ENCODE assay signal across 17 cellular contexts in the genomic region with DNA sequence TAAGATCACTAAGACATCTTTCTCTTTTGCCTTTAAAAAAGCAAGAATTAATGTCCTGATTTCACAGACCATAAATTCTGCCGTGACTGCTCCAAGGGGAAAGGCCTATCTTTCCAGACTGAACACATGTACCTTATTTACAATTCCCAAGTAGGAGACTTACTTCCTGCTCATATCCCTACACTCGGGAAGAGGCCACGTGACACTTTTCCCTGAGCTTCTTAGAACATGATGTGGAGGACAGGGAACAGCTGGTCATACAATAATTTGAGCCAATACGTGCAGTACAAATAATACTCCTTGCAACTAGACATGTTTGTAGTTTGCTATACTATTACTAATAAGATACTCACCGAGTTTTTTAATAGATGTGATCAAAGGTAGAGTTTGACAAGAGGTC.
DNase-seq lines count a peak whose midpoint lies in the region; ATAC-seq, FAIRE-seq and TF ChIP-seq lines count a peak whose summit lies in the region.
"Had no signal": no experiment of that assay in that cellular context is flagged by ENCODE, and none has a peak within 500 bp of the region (broad histone marks: within the 10 kb centered on the region; RNA-seq: fewer than 3 reads in every experiment).

No MANE protein-coding gene starts in this region.

- no peak overlapping the region for H3K4me2 ChIP-seq in K562 (ENCODE audit: insufficient read depth, low read length)
- peak overlapping the region; percentile 42 for H3K4me2 ChIP-seq in skeletal muscle satellite cell (ENCODE audit: low read length)
- H3K4me2 ChIP-seq: BLaER1 had no signal

- POLR2A ChIA-PET in K562 (lab: Yijun Ruan, JAX), result no interaction called here

- no peak for ATAC-seq in K562

- H3K79me2 ChIP-seq in K562 (ENCODE audit: control insufficient read depth, insufficient read depth, low read length), result no peaks in the 10 kb centered on the region

- H3K4me1 ChIP-seq in K562 (replicated peaks in 1 of 2; ENCODE audit: control insufficient read depth in 2 of 2, insufficient read depth in 2 of 2, low read length in 2 of 2), result no peaks in the 10 kb centered on the region
- peaks cover 5% of the 10 kb centered on the region for H3K4me1 ChIP-seq in skeletal muscle satellite cell (ENCODE audit: control insufficient read depth, insufficient read depth, low read length)
- H3K4me1 ChIP-seq: BLaER1, HAP-1 had no signal

- H3K4me3 ChIP-seq in K562 (no peak overlapping the region), skeletal muscle satellite cell (ENCODE audit: low read length) (no peak overlapping the region)
- H3K4me3 ChIP-seq: BLaER1, HAP-1, Peyer's patch had no signal

- H3K9ac ChIP-seq in K562 (ENCODE audit: insufficient read depth in 1 of 2, low read depth in 2 of 2, low read length in 2 of 2), result no peak overlapping the region
- no peak overlapping the region for H3K9ac ChIP-seq in skeletal muscle satellite cell (ENCODE audit: low read depth, low read length)
- H3K9ac ChIP-seq: BLaER1 had no signal

- CTCF ChIA-PET in K562 (lab: Yijun Ruan, JAX; ENCODE audit: low intra/inter-chr PET ratio), result no interaction called here

- no peaks in the 10 kb centered on the region for H4K20me1 ChIP-seq in K562 (replicated peaks; ENCODE audit: control insufficient read depth, insufficient read depth, low read length)
- H4K20me1 ChIP-seq: BLaER1 had no signal

- H3K9me3 ChIP-seq in K562 (replicated peaks; ENCODE audit: control insufficient read depth, insufficient read depth, low read depth, low read length), result no peaks in the 10 kb centered on the region
- H3K9me3 ChIP-seq in skeletal muscle satellite cell (replicated peaks; ENCODE audit: low read length), result no peaks in the 10 kb centered on the region
- H3K9me3 ChIP-seq: BLaER1, HAP-1, Peyer's patch had no signal

- TF ChIP-seq CTCF in K562 (IDR thresholded peaks at IDR 0.05 in 2 of 3, conservative IDR thresholded peaks at IDR 0.05 in 1 of 3; ENCODE audit: insufficient read depth in 2 of 3, low read depth in 1 of 3, low read length in 3 of 3), result no peak

- WGBS in K562 (ENCODE audit: insufficient coverage, low coverage, missing lambda C conversion rate), result 3% methylated on average over 5 of the region's 5 CpGs

- no peak overlapping the region for H3K27ac ChIP-seq in K562 (ENCODE audit: extremely low read depth, low read depth, low read length)
- H3K27ac ChIP-seq: BLaER1 had no signal

- H3K9me1 ChIP-seq in K562 (ENCODE audit: control insufficient read depth, insufficient read depth, low read length), result no peaks in the 10 kb centered on the region

- no peak for TF ChIP-seq POLR2A in K562 (conservative IDR thresholded peaks at IDR 0.05)

- BruUV-seq in K562 (replicated peaks; lab: Mats Ljungman, UMichigan), result no TSS peak

- FAIRE-seq in K562 (lab: Jason Lieb, UNC), result no peak

- no peak overlapping the region for H2AFZ ChIP-seq in K562 (ENCODE audit: low read depth, low read length)

- in situ Hi-C loops in K562 (cut with MboI), result no loop called here

- intact Hi-C loops in K562 (cut with micrococcal nuclease), result no loop called here

- no peaks in the 10 kb centered on the region for H3K36me3 ChIP-seq in K562 (ENCODE audit: control insufficient read depth, insufficient read depth, low read length)
- H3K36me3 ChIP-seq in skeletal muscle satellite cell (ENCODE audit: insufficient read depth, low read length), result no peaks in the 10 kb centered on the region
- H3K36me3 ChIP-seq: BLaER1, HAP-1, Peyer's patch had no signal

- H3K27me3 ChIP-seq in K562 (ENCODE audit: control insufficient read depth in 2 of 2, insufficient read depth in 2 of 2, low read length in 2 of 2) (peaks cover 4% of the 10 kb centered on the region in 2 experiments; a peak in 3 of 5 replicates), skeletal muscle satellite cell (ENCODE audit: control insufficient read depth, insufficient read depth, low read length) (no peaks in the 10 kb centered on the region)
- H3K27me3 ChIP-seq: BLaER1, Peyer's patch had no signal

- DNase-seq in NCI-H2171 treated with DMSO at 0.1 percent for 48 hours (lab: John Stamatoyannopoulos, UW) (peak; percentile 22), NCI-H2171 (lab: John Stamatoyannopoulos, UW) (no peak), K562 (ENCODE audit: extremely low read depth in 1 of 4, low spot score in 3 of 4) (no peak), left kidney (ENCODE audit: low read depth, low spot score) (peak; percentile 44), SHP77 treated with DMSO at 0.1 percent for 48 hours (lab: John Stamatoyannopoulos, UW) (no peak), mesenteric fat pad (ENCODE audit: low spot score) (no peak), NOMO-1 treated with dmso at 0.1 percent for 144 hours (lab: John Stamatoyannopoulos, UW; ENCODE audit: unreplicated experiment) (no peak)
- DNase-seq: 8988T, NCI-H1092 treated with DMSO at 0.1 percent for 48 hours, NCI-H1694, NCI-H446, NCI-H82, SIG-M5 had no signal

- TF ChIP-seq EP300 in K562 (IDR thresholded peaks at IDR 0.05; ENCODE audit: low read length), result no peak

- TF ChIP-seq RAD21 in K562 (CRISPR knock-in tag; conservative IDR thresholded peaks at IDR 0.05 in 1 of 2, IDR thresholded peaks at IDR 0.05 in 1 of 2), result no peak

TF ChIP-seq in K562, 482 proteins besides CTCF, POLR2A, EP300 and RAD21:
- TF ChIP-seq SP1 (CRISPR knock-in tag; IDR thresholded peaks at IDR 0.05) (no peak), MXI1 (IDR thresholded peaks at IDR 0.05; ENCODE audit: low read depth, low read length) (no peak)
- TF ChIP-seq, protein P1, sequence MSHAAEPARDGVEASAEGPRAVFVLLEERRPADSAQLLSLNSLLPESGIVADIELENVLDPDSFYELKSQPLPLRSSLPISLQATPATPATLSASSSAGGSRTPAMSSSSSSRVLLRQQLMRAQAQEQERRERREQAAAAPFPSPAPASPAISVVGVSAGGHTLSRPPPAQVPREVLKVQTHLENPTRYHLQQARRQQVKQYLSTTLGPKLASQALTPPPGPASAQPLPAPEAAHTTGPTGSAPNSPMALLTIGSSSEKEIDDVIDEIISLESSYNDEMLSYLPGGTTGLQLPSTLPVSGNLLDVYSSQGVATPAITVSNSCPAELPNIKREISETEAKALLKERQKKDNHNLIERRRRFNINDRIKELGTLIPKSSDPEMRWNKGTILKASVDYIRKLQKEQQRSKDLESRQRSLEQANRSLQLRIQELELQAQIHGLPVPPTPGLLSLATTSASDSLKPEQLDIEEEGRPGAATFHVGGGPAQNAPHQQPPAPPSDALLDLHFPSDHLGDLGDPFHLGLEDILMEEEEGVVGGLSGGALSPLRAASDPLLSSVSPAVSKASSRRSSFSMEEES (CRISPR knock-in tag; IDR thresholded peaks at IDR 0.05), result 0 out of 2 replicates have a peak, but pooled peaks have one; percentile 3

Comparison
In these comparisons a context has a peak if more than half of its experiments do, and no peak if none do; other contexts are left out.
1. DNase-seq: peak in NCI-H2171 treated with DMSO at 0.1 percent for 48 hours (single experiment) and left kidney (single experiment); none in NCI-H2171 (single experiment), K562 (0 of 4), SHP77 treated with DMSO at 0.1 percent for 48 hours (single experiment), mesenteric fat pad (single experiment) and NOMO-1 treated with dmso at 0.1 percent for 144 hours (single experiment).